In genomic region chr20:32325706-32326506, GRCh38 we compare ENCODE assay signal across 8 cellular contexts. TPM values are rescaled to one million over a fixed set of nuclear protein-coding genes. Genes with fewer than 3 reads are reported as not detected.
DNase-seq lines count a peak whose midpoint lies in the region; ATAC-seq, FAIRE-seq and TF ChIP-seq lines count a peak whose summit lies in the region.

No MANE protein-coding gene starts in this region.

- no peaks in the 10 kb centered on the region for H3K27me3 ChIP-seq in bronchial epithelial cell (ENCODE audit: control insufficient read depth, insufficient read depth, low read length)
- H3K27me3 ChIP-seq in mucosa of rectum (ENCODE audit: control insufficient read depth in 2 of 2, insufficient read depth in 2 of 2, low read length in 2 of 2), result no peaks in the 10 kb centered on the region
- H3K27me3 ChIP-seq in BE2C, result no peaks in the 10 kb centered on the region

- H3K4me3 Mint-ChIP-seq in effector memory CD8-positive, alpha-beta T cell, result no peak overlapping the region

- DNase-seq in H4 (ENCODE audit: low spot score) (peak; percentile 72), NCI-H2196 treated with DMSO at 0.1 percent for 48 hours (lab: John Stamatoyannopoulos, UW; ENCODE audit: unreplicated experiment) (peak; percentile 78), bronchial epithelial cell (ENCODE audit: low read depth) (peak; percentile 93), D341Med (ENCODE audit: low spot score) (no peak), BE2C (no peak)
- no peak for DNase-seq in effector memory CD8-positive, alpha-beta T cell

- H3K4me3 ChIP-seq in bronchial epithelial cell (ENCODE audit: low read depth, low read length) (no peak overlapping the region), mucosa of rectum (ENCODE audit: low read length in 2 of 2) (peak overlapping the region in 1 of 2 donors; percentile 6), BE2C (ENCODE audit: low read depth, low read length) (no peak overlapping the region)

- peak overlapping the region; percentile 26 to 69 for H3K27ac ChIP-seq in mucosa of rectum (ENCODE audit: low read depth in 2 of 2, low read length in 2 of 2)

- H3K27me3 Mint-ChIP-seq in effector memory CD8-positive, alpha-beta T cell, result no peaks in the 10 kb centered on the region

- H3K4me1 Mint-ChIP-seq in effector memory CD8-positive, alpha-beta T cell (ENCODE audit: low read depth in 2 of 2), result no peaks in the 10 kb centered on the region

- no peaks in the 10 kb centered on the region for H3K9me3 Mint-ChIP-seq in effector memory CD8-positive, alpha-beta T cell

- TF ChIP-seq CTCF in bronchial epithelial cell (IDR thresholded peaks at IDR 0.05; ENCODE audit: insufficient read depth, low read length, severe bottlenecking), result no peak
- TF ChIP-seq CTCF in BE2C (IDR thresholded peaks at IDR 0.05; ENCODE audit: low read depth, low read length), result no peak

- TF ChIP-seq POLR2A in GM18505 (IDR thresholded peaks at IDR 0.05; ENCODE audit: borderline replicate concordance, extremely low read depth, insufficient read depth, insufficient read length), result no peak

- H3K9me3 ChIP-seq in mucosa of rectum (ENCODE audit: control insufficient read depth in 2 of 2, low read length in 2 of 2) (no peaks in the 10 kb centered on the region), BE2C (no peaks in the 10 kb centered on the region)

- peaks cover 0 to 8% of the 10 kb centered on the region in 2 donors for H3K4me1 ChIP-seq in mucosa of rectum (ENCODE audit: control insufficient read depth in 2 of 2, insufficient read depth in 2 of 2, low read length in 2 of 2)
- H3K4me1 ChIP-seq in BE2C, result peaks cover 4% of the 10 kb centered on the region

- no peak for ATAC-seq in GM18505 (IDR thresholded peaks at IDR 0.05; ENCODE audit: unreplicated experiment)
- no peak for ATAC-seq in effector memory CD8-positive, alpha-beta T cell (replicated peaks)

- H3K36me3 Mint-ChIP-seq in effector memory CD8-positive, alpha-beta T cell (ENCODE audit: insufficient read depth), result peaks cover 20% of the 10 kb centered on the region

- H3K27ac Mint-ChIP-seq in effector memory CD8-positive, alpha-beta T cell, result no peak overlapping the region

- H3K9ac ChIP-seq in mucosa of rectum (ENCODE audit: low read depth in 1 of 2, low read length in 2 of 2), result no peak overlapping the region

- H3K36me3 ChIP-seq in bronchial epithelial cell (ENCODE audit: control insufficient read depth, insufficient read depth, low read length), result peaks cover 3% of the 10 kb centered on the region
- H3K36me3 ChIP-seq in mucosa of rectum (ENCODE audit: control insufficient read depth in 2 of 2, insufficient read depth in 2 of 2, low read length in 2 of 2), result peaks cover 16% of the 10 kb centered on the region in 2 donors
- H3K36me3 ChIP-seq in BE2C, result peaks cover 24% of the 10 kb centered on the region

- FAIRE-seq in bronchial epithelial cell (lab: Jason Lieb, UNC), result no peak

RNA-seq across cellular contexts. Expression of gene ASXL1, which starts 32.2 kb away (rescaled TPM):
- 13.7 and 17.6 TPM in 2 replicates for total RNA-seq in H4 (2014; rRNA removed; shearing (Covaris generic))
- 13.8 and 17.6 TPM in 2 replicates for total RNA-seq in bronchial epithelial cell
- polyA plus RNA-seq in BE2C (2012; ENCODE audit: insufficient read depth, insufficient read length, low read depth), result 67.1 TPM

RNA-seq across cellular contexts. Expression of gene KIF3B, which starts 48.5 kb away (rescaled TPM):
- 13.0 and 15.0 TPM in 2 replicates for total RNA-seq in H4 (2014; rRNA removed; shearing (Covaris generic))
- total RNA-seq in bronchial epithelial cell, result 11.1 and 16.0 TPM in 2 replicates
- polyA plus RNA-seq in BE2C (2012; ENCODE audit: insufficient read depth, insufficient read length, low read depth), result 24.0 TPM

Comparison
In these comparisons a context has a peak if more than half of its experiments do, and no peak if none do; other contexts are left out.
1. DNase-seq: peak in H4 (single experiment), NCI-H2196 treated with DMSO at 0.1 percent for 48 hours (single experiment) and bronchial epithelial cell (single experiment); none in effector memory CD8-positive, alpha-beta T cell (0 of 3), D341Med (single experiment) and BE2C (single experiment).